ENCODE assay signal across 13 cellular contexts in the genomic region with DNA sequence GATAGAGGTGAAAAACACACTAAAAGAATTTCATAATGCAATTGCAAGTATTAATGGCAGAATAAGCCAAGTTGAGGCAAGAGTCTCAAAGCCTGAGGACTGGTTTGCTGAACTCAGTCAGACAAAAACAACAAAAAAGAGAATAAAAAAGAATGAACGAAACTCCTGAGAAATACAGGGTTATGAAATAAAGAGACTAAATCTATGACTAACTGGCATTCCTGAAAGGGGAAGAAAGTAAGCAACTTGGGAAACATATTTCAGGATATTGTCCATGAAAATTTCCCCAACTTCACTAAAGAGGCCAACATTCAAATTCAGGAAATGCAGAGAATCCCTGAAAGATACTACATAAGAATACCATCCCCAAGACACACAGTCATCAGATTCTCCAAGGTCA. TPM values are rescaled to one million over a fixed set of nuclear protein-coding genes. Genes with fewer than 3 reads are reported as not detected.
DNase-seq lines count a peak whose midpoint lies in the region; ATAC-seq and TF ChIP-seq lines count a peak whose summit lies in the region.
"Had no signal": no experiment of that assay in that cellular context is flagged by ENCODE, and none has a peak within 500 bp of the region (broad histone marks: within the 10 kb centered on the region; RNA-seq: fewer than 3 reads in every experiment).

No MANE protein-coding gene starts in this region.

- H2AFZ ChIP-seq in GM23338 = no peak overlapping the region

- TF ChIP-seq POLR2A in gastroesophageal sphincter (IDR thresholded peaks at IDR 0.05) = no peak

- TF ChIP-seq EP300 in gastroesophageal sphincter (IDR thresholded peaks at IDR 0.05) = no peak

- peaks cover 19% of the 10 kb centered on the region for H3K4me1 Mint-ChIP-seq in GM23338

- no peaks in the 10 kb centered on the region for H3K9me3 Mint-ChIP-seq in GM23338

- H3K36me3 Mint-ChIP-seq in GM23338 (ENCODE audit: low read depth) = no peaks in the 10 kb centered on the region

- WGBS in gastroesophageal sphincter (ENCODE audit: low coverage in 1 of 2), 2 donors = 100% methylated on average over 1 of the region's 1 CpG; no CpG with 5 or more reads in 1 of the 2 donors

- no peak for ATAC-seq in GM23338
- peak; percentile 36 for ATAC-seq in gastroesophageal sphincter
- ATAC-seq in GM19397 (IDR thresholded peaks at IDR 0.05; ENCODE audit: unreplicated experiment) = no peak

- H3K27ac ChIP-seq in GM23338 (ENCODE audit: low read depth) (no peak overlapping the region), gastroesophageal sphincter (no peak overlapping the region)

- TF ChIP-seq CTCF in GM23338 (conservative IDR thresholded peaks at IDR 0.05; ENCODE audit: low read depth in 2 of 2) (no peak), cardiac fibroblast (IDR thresholded peaks at IDR 0.05; ENCODE audit: low read depth, low read length) (no peak), gastroesophageal sphincter (IDR thresholded peaks at IDR 0.05) (no peak)

- H3K27me3 ChIP-seq in GM23338 (ENCODE audit: insufficient read depth) = no peaks in the 10 kb centered on the region
- H3K27me3 ChIP-seq in gastroesophageal sphincter = no peaks in the 10 kb centered on the region

- H3K4me3 Mint-ChIP-seq in GM23338 = no peak overlapping the region

- peaks cover 84% of the 10 kb centered on the region for H3K79me2 ChIP-seq in GM23338 (replicated peaks; ENCODE audit: insufficient read depth)

- no peaks in the 10 kb centered on the region for H3F3A ChIP-seq in GM23338 (replicated peaks; ENCODE audit: low read depth)

- DNase-seq in AG08395 (ENCODE audit: low spot score) (peak; percentile 15), GM23338 (ENCODE audit: low spot score) (no peak), cardiac fibroblast (ENCODE audit: low read depth in 2 of 2) (peak; percentile 8 to 12), SIG-M5 treated with dmso at 0.1 percent for 504 hours (lab: John Stamatoyannopoulos, UW; ENCODE audit: unreplicated experiment) (no peak), AG08396 (ENCODE audit: low spot score) (no peak), cerebellar nuclear complex (lab: John Stamatoyannopoulos, UW) (no peak)
- DNase-seq: 8988T, Caco-2, NCI-H187 treated with DMSO at 0.1 percent for 48 hours, NCI-H446 treated with DMSO at 0.1 percent for 48 hours, NCI-H748 treated with DMSO at 0.1 percent for 48 hours had no signal

- H4K20me1 ChIP-seq in GM23338 (replicated peaks; ENCODE audit: insufficient read depth) = no peaks in the 10 kb centered on the region

- H3K36me3 ChIP-seq in GM23338 (ENCODE audit: insufficient read depth) (no peaks in the 10 kb centered on the region), gastroesophageal sphincter (no peaks in the 10 kb centered on the region)

- no peaks in the 10 kb centered on the region for H3K9me3 ChIP-seq in gastroesophageal sphincter
- H3K9me3 ChIP-seq: Caco-2 had no signal

- no peak overlapping the region for H3K27ac Mint-ChIP-seq in GM23338

- H3K4me2 ChIP-seq in GM23338 = peak overlapping the region; percentile 35; the same call in 1 of the 2 replicates

- H3K27me3 Mint-ChIP-seq in GM23338 (ENCODE audit: insufficient read depth, low read depth, poor library complexity) = peaks cover 1% of the 10 kb centered on the region

- H3K9me2 ChIP-seq in GM23338 (ENCODE audit: insufficient read depth) = no peaks in the 10 kb centered on the region

- H3K4me1 ChIP-seq in GM23338 (ENCODE audit: insufficient read depth) (peaks cover 35% of the 10 kb centered on the region), gastroesophageal sphincter (peaks cover 0 to 39% (median 3%) of the 10 kb centered on the region in 3 donors)

- H3K4me3 ChIP-seq in GM23338 (no peak overlapping the region), cardiac fibroblast (replicated peaks in 1 of 2; ENCODE audit: low read depth in 2 of 2, low read length in 2 of 2) (no peak overlapping the region), gastroesophageal sphincter (no peak overlapping the region)

TF ChIP-seq in GM23338, 12 proteins besides CTCF, POLR2A, EP300 and RAD21:
- TF ChIP-seq NANOG (IDR thresholded peaks at IDR 0.05; ENCODE audit: borderline replicate concordance) (no peak), STAT1 (IDR thresholded peaks at IDR 0.05; ENCODE audit: unreplicated experiment) (no peak), EZH2 (IDR thresholded peaks at IDR 0.05; ENCODE audit: low read depth, unreplicated experiment) (no peak), ZNF114 (CRISPR knock-in tag; IDR thresholded peaks at IDR 0.05) (no peak)
- TF ChIP-seq, protein P1, sequence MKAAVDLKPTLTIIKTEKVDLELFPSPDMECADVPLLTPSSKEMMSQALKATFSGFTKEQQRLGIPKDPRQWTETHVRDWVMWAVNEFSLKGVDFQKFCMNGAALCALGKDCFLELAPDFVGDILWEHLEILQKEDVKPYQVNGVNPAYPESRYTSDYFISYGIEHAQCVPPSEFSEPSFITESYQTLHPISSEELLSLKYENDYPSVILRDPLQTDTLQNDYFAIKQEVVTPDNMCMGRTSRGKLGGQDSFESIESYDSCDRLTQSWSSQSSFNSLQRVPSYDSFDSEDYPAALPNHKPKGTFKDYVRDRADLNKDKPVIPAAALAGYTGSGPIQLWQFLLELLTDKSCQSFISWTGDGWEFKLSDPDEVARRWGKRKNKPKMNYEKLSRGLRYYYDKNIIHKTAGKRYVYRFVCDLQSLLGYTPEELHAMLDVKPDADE (IDR thresholded peaks at IDR 0.05) = no peak

RNA-seq across cellular contexts. Expression of a gene that starts 47.8 kb away (rescaled TPM):
- 21.1 and 23.5 TPM in 2 replicates for total RNA-seq in GM23338 (2014; rRNA removed; shearing (Covaris generic))
- polyA plus RNA-seq in GM23338 (2016; fragmentation: Nextera tagmentation; extraction: Ambion mirVana) = 9.7 and 10.0 TPM in 2 replicates
- total RNA-seq in gastroesophageal sphincter = 10 to 100 TPM; 36.7 to 46.7 (median 38.6) TPM

Comparison
In these comparisons a context has a peak if more than half of its experiments do, and no peak if none do; other contexts are left out.
1. DNase-seq: peak in AG08395 (single experiment) and cardiac fibroblast (2 of 2); none in GM23338 (single experiment), SIG-M5 treated with dmso at 0.1 percent for 504 hours (single experiment), AG08396 (single experiment) and cerebellar nuclear complex (0 of 2).